ENCODE assay signal across 8 cellular contexts in the genomic region with DNA sequence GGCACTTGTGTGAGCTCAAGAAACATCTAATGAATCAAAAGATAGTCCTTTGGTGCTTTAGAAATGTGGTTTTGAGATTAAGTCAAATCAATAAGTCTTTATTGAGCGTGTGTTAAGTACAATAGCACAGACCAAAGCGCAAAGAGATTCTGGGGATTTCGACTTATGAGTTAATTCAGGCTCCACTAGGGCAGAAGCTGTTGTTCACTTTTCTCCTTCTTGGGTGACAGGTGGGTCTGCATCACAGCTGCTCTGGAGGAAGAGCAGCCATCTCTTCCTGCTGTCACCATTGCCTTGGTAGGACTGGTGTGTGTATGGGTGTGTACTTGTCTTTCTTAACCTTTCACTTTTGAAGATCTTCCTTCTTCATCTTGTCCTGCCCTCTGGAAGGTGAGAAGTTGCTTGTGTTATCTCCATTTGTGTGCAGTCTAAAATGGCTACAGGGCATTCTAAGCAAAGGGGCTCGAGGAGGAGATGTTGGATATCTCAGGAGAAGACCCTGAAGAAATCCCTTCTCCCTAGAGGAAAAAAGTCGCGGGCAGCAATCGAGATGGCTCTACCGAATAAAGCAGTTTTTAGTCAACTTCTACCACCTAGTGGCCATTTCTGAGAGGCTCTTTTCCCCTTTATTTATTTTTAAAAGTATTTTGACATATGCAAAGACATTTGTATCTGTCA. TPM values are rescaled to one million over a fixed set of nuclear protein-coding genes. Genes with fewer than 3 reads are reported as not detected.
DNase-seq lines count a peak whose midpoint lies in the region; ATAC-seq and TF ChIP-seq lines count a peak whose summit lies in the region.

No MANE protein-coding gene starts in this region.

- H3K4me3 ChIP-seq in lung (no peak overlapping the region), tibial artery (peak overlapping the region; percentile 46 to 47)

- H3K4me1 ChIP-seq in lung (ENCODE audit: control insufficient read depth in 2 of 2, insufficient read depth in 2 of 2, low read length in 2 of 2) (peaks cover 0 to 2% of the 10 kb centered on the region in 2 donors), tibial artery (peaks cover 0 to 26% (median 5%) of the 10 kb centered on the region in 4 donors)

- no peaks in the 10 kb centered on the region for H3K27me3 ChIP-seq in lung (ENCODE audit: control insufficient read depth, insufficient read depth)
- H3K27me3 ChIP-seq in tibial artery = no peaks in the 10 kb centered on the region

- H3K27ac ChIP-seq in lung (ENCODE audit: low read depth in 1 of 2, low read length in 1 of 2) = no peak overlapping the region
- H3K27ac ChIP-seq in tibial artery = peak overlapping the region in 1 of 2 donors; percentile 4

- CTCF ChIA-PET in activated naive CD4-positive, alpha-beta T cell treated with anti-CD3 and anti-CD28 coated beads for 36 hours (lab: Charles Lee) = interaction anchor here (0.6 to 1.7 kb wide), 14 partner anchors 8 to 288 kb away, joined by 3 to 10 read pairs (median 4); a partner anchor contains a TSS

- no peaks in the 10 kb centered on the region for H3K36me3 ChIP-seq in lung (ENCODE audit: control insufficient read depth in 2 of 2, insufficient read depth in 2 of 2, low read length in 2 of 2)
- no peaks in the 10 kb centered on the region for H3K36me3 ChIP-seq in tibial artery

- DNase-seq in activated naive CD4-positive, alpha-beta T cell treated with anti-CD3 and anti-CD28 coated beads for 36 hours = peak; percentile 42
- DNase-seq in activated naive CD4-positive, alpha-beta T cell (lab: John Stamatoyannopoulos, UW) = no peak
- DNase-seq in NCI-H1694 (lab: John Stamatoyannopoulos, UW) (peak; percentile 100), T-helper 1 cell (peak in 3 of 5 donors; percentile 20 to 72 (median 33)), lung (ENCODE audit: low spot score) (no peak), tibial artery (no peak)

- H3K4me3 Mint-ChIP-seq in activated naive CD4-positive, alpha-beta T cell treated with anti-CD3 and anti-CD28 coated beads for 36 hours = peak overlapping the region; percentile 85
- peak overlapping the region; percentile 76 for H3K4me3 Mint-ChIP-seq in dendritic cell treated with granulocyte-macrophage colony-stimulating factor and Interleukin-4, amounts not matched to agents 40 ng/mL and 50 ng/mL, for 4 days

- TF ChIP-seq CTCF in lung (IDR thresholded peaks at IDR 0.05; ENCODE audit: control extremely low read depth, extremely low read depth) (peak; percentile 62), tibial artery (IDR thresholded peaks at IDR 0.05) (peak; percentile 61 to 75)

- no peaks in the 10 kb centered on the region for H3K27me3 Mint-ChIP-seq in activated naive CD4-positive, alpha-beta T cell treated with anti-CD3 and anti-CD28 coated beads for 36 hours (ENCODE audit: low read depth)
- no peaks in the 10 kb centered on the region for H3K27me3 Mint-ChIP-seq in dendritic cell treated with granulocyte-macrophage colony-stimulating factor and Interleukin-4, amounts not matched to agents 40 ng/mL and 50 ng/mL, for 4 days

- no peaks in the 10 kb centered on the region for H3K9me3 ChIP-seq in lung (ENCODE audit: control insufficient read depth in 2 of 2, insufficient read depth in 1 of 2, low read length in 1 of 2)
- no peaks in the 10 kb centered on the region for H3K9me3 ChIP-seq in tibial artery

- intact Hi-C loops in activated naive CD4-positive, alpha-beta T cell treated with anti-CD3 and anti-CD28 coated beads for 36 hours (cut with micrococcal nuclease) = loop anchor here (1.0 to 10.0 kb wide), 6 partner anchors 204 to 689 kb away; a partner anchor contains a TSS
- intact Hi-C loops in dendritic cell treated with granulocyte-macrophage colony-stimulating factor and Interleukin-4, amounts not matched to agents 40 ng/mL and 50 ng/mL, for 4 days (cut with micrococcal nuclease) = loop anchor here (1.0 to 5.0 kb wide), 2 partner anchors 246 to 286 kb away; no protein-coding TSS in a partner anchor
- intact Hi-C loops in tibial artery (cut with DNase I; ENCODE audit: low total_unique reads) = loop anchor here (5.0 kb wide), 1 partner anchor 246 kb away; no protein-coding TSS in a partner anchor

- peaks cover 8% of the 10 kb centered on the region for H3K4me1 Mint-ChIP-seq in activated naive CD4-positive, alpha-beta T cell treated with anti-CD3 and anti-CD28 coated beads for 36 hours (ENCODE audit: low read depth)
- peaks cover 32% of the 10 kb centered on the region for H3K4me1 Mint-ChIP-seq in dendritic cell treated with granulocyte-macrophage colony-stimulating factor and Interleukin-4, amounts not matched to agents 40 ng/mL and 50 ng/mL, for 4 days (ENCODE audit: low read depth)

- no peaks in the 10 kb centered on the region for H3K36me3 Mint-ChIP-seq in activated naive CD4-positive, alpha-beta T cell treated with anti-CD3 and anti-CD28 coated beads for 36 hours (ENCODE audit: low read depth)
- H3K36me3 Mint-ChIP-seq in dendritic cell treated with granulocyte-macrophage colony-stimulating factor and Interleukin-4, amounts not matched to agents 40 ng/mL and 50 ng/mL, for 4 days (ENCODE audit: low read depth) = no peaks in the 10 kb centered on the region

- ATAC-seq in HG02763 (IDR thresholded peaks at IDR 0.05; ENCODE audit: unreplicated experiment) (peak; percentile 48), lung (ENCODE audit: insufficient read depth, low FRiP score) (peak; percentile 79)

- no peaks in the 10 kb centered on the region for H3K9me3 Mint-ChIP-seq in activated naive CD4-positive, alpha-beta T cell treated with anti-CD3 and anti-CD28 coated beads for 36 hours
- no peaks in the 10 kb centered on the region for H3K9me3 Mint-ChIP-seq in dendritic cell treated with granulocyte-macrophage colony-stimulating factor and Interleukin-4, amounts not matched to agents 40 ng/mL and 50 ng/mL, for 4 days

- 29 to 33% methylated on average over 8 of the region's 8 CpGs for WGBS in lung, 2 donors

- peak overlapping the region; percentile 74 for H3K27ac Mint-ChIP-seq in activated naive CD4-positive, alpha-beta T cell treated with anti-CD3 and anti-CD28 coated beads for 36 hours
- peak overlapping the region; percentile 59 for H3K27ac Mint-ChIP-seq in dendritic cell treated with granulocyte-macrophage colony-stimulating factor and Interleukin-4, amounts not matched to agents 40 ng/mL and 50 ng/mL, for 4 days

RNA-seq across cellular contexts. Expression of a gene that starts 22.9 kb away (rescaled TPM):
- total RNA-seq in activated naive CD4-positive, alpha-beta T cell treated with anti-CD3 and anti-CD28 coated beads for 36 hours = 1 to 10 TPM; 4.8 to 5.0 TPM
- 10 to 100 TPM in 1 of 2 donors, 1 to 10 TPM in 1; 9.9 to 32.9 TPM for total RNA-seq in lung
- 1 to 10 TPM in 1 of 2 donors, under 1 TPM in 1; 0.98 to 2.4 TPM for polyA plus RNA-seq in lung

Comparison
In these comparisons a context has a peak if more than half of its experiments do, and no peak if none do; other contexts are left out.
1. DNase-seq: peak in activated naive CD4-positive, alpha-beta T cell treated with anti-CD3 and anti-CD28 coated beads for 36 hours (single experiment), NCI-H1694 (single experiment) and T-helper 1 cell (3 of 5); none in activated naive CD4-positive, alpha-beta T cell (0 of 4), lung (single experiment) and tibial artery (0 of 2).